Comparison of ENCODE assay signal across 1 cellular context in genomic region chr19:14059093-14059480, GRCh38.
TF ChIP-seq lines count a peak whose summit lies in the region.

No MANE protein-coding gene starts in this region.

TF ChIP-seq in HepG2, 621 proteins besides CTCF, POLR2A, EP300 and RAD21 (continued from another document and continues in another):
- TF ChIP-seq SRF (IDR thresholded peaks at IDR 0.05; ENCODE audit: low read depth, low read length): no peak
- TF ChIP-seq ZNF343 (CRISPR knock-in tag; IDR thresholded peaks at IDR 0.05): no peak
- no peak for TF ChIP-seq NFKBIZ (CRISPR knock-in tag; IDR thresholded peaks at IDR 0.05)
- TF ChIP-seq ZNF33B (CRISPR knock-in tag; IDR thresholded peaks at IDR 0.05): 0 out of 2 replicates have a peak, but pooled peaks have one; percentile 8
- no peak for TF ChIP-seq MTF2 (CRISPR knock-in tag; IDR thresholded peaks at IDR 0.05; ENCODE audit: borderline replicate concordance)
- no peak for TF ChIP-seq HOMEZ (CRISPR knock-in tag; IDR thresholded peaks at IDR 0.05; ENCODE audit: low read depth)
- TF ChIP-seq HES4 (CRISPR knock-in tag; IDR thresholded peaks at IDR 0.05; ENCODE audit: borderline replicate concordance): no peak
- TF ChIP-seq ZNF143 (CRISPR knock-in tag; IDR thresholded peaks at IDR 0.05): no peak
- TF ChIP-seq ZNF619 (CRISPR knock-in tag; IDR thresholded peaks at IDR 0.05): no peak
- TF ChIP-seq FOXC1 (CRISPR knock-in tag; IDR thresholded peaks at IDR 0.05; ENCODE audit: borderline replicate concordance): no peak
- peak; percentile 94 for TF ChIP-seq ZNF629 (CRISPR knock-in tag; conservative IDR thresholded peaks at IDR 0.05)
- TF ChIP-seq, protein P1, sequence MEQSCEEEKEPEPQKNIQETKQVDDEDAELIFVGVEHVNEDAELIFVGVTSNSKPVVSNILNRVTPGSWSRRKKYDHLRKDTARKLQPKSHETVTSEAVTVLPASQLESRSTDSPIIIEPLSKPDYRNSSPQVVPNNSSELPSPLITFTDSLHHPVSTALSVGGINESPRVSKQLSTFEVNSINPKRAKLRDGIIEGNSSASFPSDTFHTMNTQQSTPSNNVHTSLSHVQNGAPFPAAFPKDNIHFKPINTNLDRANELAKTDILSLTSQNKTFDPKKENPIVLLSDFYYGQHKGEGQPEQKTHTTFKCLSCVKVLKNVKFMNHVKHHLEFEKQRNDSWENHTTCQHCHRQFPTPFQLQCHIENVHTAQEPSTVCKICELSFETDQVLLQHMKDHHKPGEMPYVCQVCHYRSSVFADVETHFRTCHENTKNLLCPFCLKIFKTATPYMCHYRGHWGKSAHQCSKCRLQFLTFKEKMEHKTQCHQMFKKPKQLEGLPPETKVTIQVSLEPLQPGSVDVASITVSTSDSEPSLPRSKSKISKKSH (CRISPR knock-in tag; IDR thresholded peaks at IDR 0.05; ENCODE audit: borderline replicate concordance): 0 out of 2 replicates have a peak, but pooled peaks have one; percentile 26
- no peak for TF ChIP-seq IRF9 (CRISPR knock-in tag; IDR thresholded peaks at IDR 0.05; ENCODE audit: borderline replicate concordance)
- TF ChIP-seq ZBTB8A (CRISPR knock-in tag; IDR thresholded peaks at IDR 0.05; ENCODE audit: borderline replicate concordance, low read depth): no peak
- TF ChIP-seq FOXK1 (CRISPR knock-in tag; IDR thresholded peaks at IDR 0.05; ENCODE audit: borderline replicate concordance, low read depth): no peak
- no peak for TF ChIP-seq NFIC (IDR thresholded peaks at IDR 0.05; ENCODE audit: low read length)
- TF ChIP-seq NR0B2 (CRISPR knock-in tag; IDR thresholded peaks at IDR 0.05): no peak
- TF ChIP-seq EEA1 (CRISPR knock-in tag; IDR thresholded peaks at IDR 0.05; ENCODE audit: borderline replicate concordance): no peak
- no peak for TF ChIP-seq KDM6A (CRISPR knock-in tag; IDR thresholded peaks at IDR 0.05; ENCODE audit: low read depth)
- no peak for TF ChIP-seq MXI1 (IDR thresholded peaks at IDR 0.05; ENCODE audit: borderline replicate concordance, low read depth, low read length)
- no peak for TF ChIP-seq NFIB (CRISPR knock-in tag; IDR thresholded peaks at IDR 0.05; ENCODE audit: borderline replicate concordance)
- no peak for TF ChIP-seq SSRP1 (CRISPR knock-in tag; IDR thresholded peaks at IDR 0.05)
- no peak for TF ChIP-seq MLXIP (CRISPR knock-in tag; IDR thresholded peaks at IDR 0.05; ENCODE audit: borderline replicate concordance)
- no peak for TF ChIP-seq PRDM4 (CRISPR knock-in tag; IDR thresholded peaks at IDR 0.05; ENCODE audit: borderline replicate concordance)
- no peak for TF ChIP-seq ZNF678 (CRISPR knock-in tag; IDR thresholded peaks at IDR 0.05)
- TF ChIP-seq SALL1 (CRISPR knock-in tag; IDR thresholded peaks at IDR 0.05): no peak
- TF ChIP-seq ZNF7 (CRISPR knock-in tag; IDR thresholded peaks at IDR 0.05): no peak
- peak; percentile 29; the same call in 1 of the 2 replicates for TF ChIP-seq STAG1 (CRISPR knock-in tag; IDR thresholded peaks at IDR 0.05)
- TF ChIP-seq MYNN (CRISPR knock-in tag; IDR thresholded peaks at IDR 0.05; ENCODE audit: low read depth): no peak
- TF ChIP-seq ZNF530 (CRISPR knock-in tag; IDR thresholded peaks at IDR 0.05; ENCODE audit: low read depth): no peak
- TF ChIP-seq ZBTB49 (CRISPR knock-in tag; IDR thresholded peaks at IDR 0.05; ENCODE audit: borderline replicate concordance): no peak
- TF ChIP-seq ZBTB33 (CRISPR knock-in tag; IDR thresholded peaks at IDR 0.05): peak; percentile 97
- TF ChIP-seq STAT5B (CRISPR knock-in tag; IDR thresholded peaks at IDR 0.05): no peak
- no peak for TF ChIP-seq CREM (IDR thresholded peaks at IDR 0.05)
- no peak for TF ChIP-seq CREM (CRISPR knock-in tag; IDR thresholded peaks at IDR 0.05)
- TF ChIP-seq PHF20 (CRISPR knock-in tag; IDR thresholded peaks at IDR 0.05): no peak
- no peak for TF ChIP-seq DNMT3B (CRISPR knock-in tag; conservative IDR thresholded peaks at IDR 0.05)
- TF ChIP-seq MIER2 (CRISPR knock-in tag; IDR thresholded peaks at IDR 0.05): no peak
- TF ChIP-seq ZMYM4 (CRISPR knock-in tag; IDR thresholded peaks at IDR 0.05): no peak
- no peak for TF ChIP-seq NFYC (CRISPR knock-in tag; IDR thresholded peaks at IDR 0.05)
- 0 out of 2 replicates have a peak, but pooled peaks have one; percentile 21 for TF ChIP-seq PHF21A (CRISPR knock-in tag; IDR thresholded peaks at IDR 0.05)
- TF ChIP-seq, protein P2, sequence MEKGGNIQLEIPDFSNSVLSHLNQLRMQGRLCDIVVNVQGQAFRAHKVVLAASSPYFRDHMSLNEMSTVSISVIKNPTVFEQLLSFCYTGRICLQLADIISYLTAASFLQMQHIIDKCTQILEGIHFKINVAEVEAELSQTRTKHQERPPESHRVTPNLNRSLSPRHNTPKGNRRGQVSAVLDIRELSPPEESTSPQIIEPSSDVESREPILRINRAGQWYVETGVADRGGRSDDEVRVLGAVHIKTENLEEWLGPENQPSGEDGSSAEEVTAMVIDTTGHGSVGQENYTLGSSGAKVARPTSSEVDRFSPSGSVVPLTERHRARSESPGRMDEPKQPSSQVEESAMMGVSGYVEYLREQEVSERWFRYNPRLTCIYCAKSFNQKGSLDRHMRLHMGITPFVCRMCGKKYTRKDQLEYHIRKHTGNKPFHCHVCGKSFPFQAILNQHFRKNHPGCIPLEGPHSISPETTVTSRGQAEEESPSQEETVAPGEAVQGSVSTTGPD (CRISPR knock-in tag; IDR thresholded peaks at IDR 0.05): no peak
- no peak for TF ChIP-seq ZNF670 (CRISPR knock-in tag; IDR thresholded peaks at IDR 0.05; ENCODE audit: borderline replicate concordance)
- TF ChIP-seq ZBTB38 (CRISPR knock-in tag; IDR thresholded peaks at IDR 0.05): 0 out of 2 replicates have a peak, but pooled peaks have one; percentile 22
